1 cellular context compared by ENCODE assay signal in genomic region chr2:127807678-127808353, GRCh38.
TF ChIP-seq lines count a peak whose summit lies in the region.

No MANE protein-coding gene starts in this region.

TF ChIP-seq in GM12878, 131 proteins besides CTCF, POLR2A, EP300 and RAD21:
- TF ChIP-seq ATF7 (IDR thresholded peaks at IDR 0.05; ENCODE audit: low read depth) = peak; percentile 78
- no peak for TF ChIP-seq GABPA (IDR thresholded peaks at IDR 0.05; ENCODE audit: low read depth)
- no peak for TF ChIP-seq SREBF2 (IDR thresholded peaks at IDR 0.05; ENCODE audit: low read length)
